24 cellular contexts compared by ENCODE assay signal in genomic region chr6:71400852-71401251, GRCh38.
DNase-seq lines count a peak whose midpoint lies in the region; ATAC-seq and TF ChIP-seq lines count a peak whose summit lies in the region.
"Had no signal": no experiment of that assay in that cellular context is flagged by ENCODE, and none has a peak within 500 bp of the region (broad histone marks: within the 10 kb centered on the region; RNA-seq: fewer than 3 reads in every experiment).

No MANE protein-coding gene starts in this region.

- H3K27me3 ChIP-seq in psoas muscle (ENCODE audit: insufficient read depth in 3 of 3, low read length in 2 of 3): no peaks in the 10 kb centered on the region
- H3K27me3 ChIP-seq: pancreas, vagina had no signal

- TF ChIP-seq CTCF in psoas muscle (IDR thresholded peaks at IDR 0.05): no peak

- H3K36me3 ChIP-seq in psoas muscle (ENCODE audit: insufficient read depth in 1 of 2, low read depth in 1 of 2): peaks cover 0 to 14% of the 10 kb centered on the region in 2 donors
- H3K36me3 ChIP-seq: vagina had no signal

- H3K4me3 ChIP-seq in psoas muscle: no peak overlapping the region
- H3K4me3 ChIP-seq: thoracic aorta, vagina had no signal

- intact Hi-C loops in psoas muscle (cut with DNase I): no loop called here

- peaks cover 64% of the 10 kb centered on the region for H3K4me1 ChIP-seq in psoas muscle
- H3K4me1 ChIP-seq: vagina had no signal

- ATAC-seq in psoas muscle: no peak
- ATAC-seq: activated T-cell treated with anti-CD3 and anti-CD28 coated beads, Interleukin-2, amount 50 U/mL, for 72 hours; natural killer cell treated with Interleukin-12 subunit alpha and Interleukin-12 subunit beta and Interleukin-15 and Interleukin-18, amount 100 ng/mL, for 72 hours; pancreas; right cardiac atrium had no signal

- DNase-seq in EL (peak; percentile 44), NCI-H460 (ENCODE audit: extremely low read depth, low read depth) (peak; percentile 34), dermis blood vessel endothelial cell (peak; percentile 41), psoas muscle (no peak), activated gamma-delta T cell treated with Interleukin-2 at 50 U/mL for 16 hours (no peak), DMS53 (lab: John Stamatoyannopoulos, UW) (no peak), SHP77 treated with DMSO at 0.1 percent for 48 hours (lab: John Stamatoyannopoulos, UW) (no peak)
- no peak for DNase-seq in activated CD8-positive, alpha-beta memory T cell treated with anti-CD3 and anti-CD28 coated beads, Interleukin-2, amount 50 U/mL, for 48 hours
- DNase-seq: activated CD4-positive, alpha-beta T cell treated with anti-CD3 and anti-CD28 coated beads, Interleukin-2, amount 10 ng/mL, durations not matched to agents 7 days and 5 days; activated naive CD4-positive, alpha-beta T cell treated with anti-CD3 and anti-CD28 coated beads, Interleukin-2, amount 10 ng/mL, durations not matched to agents 7 days and 5 days; activated T-cell treated with anti-CD3 and anti-CD28 coated beads, Interleukin-2, amount 50 U/mL, for 72 hours; caudate nucleus; midbrain; NCI-H187; NCI-H526; pancreas; right cardiac atrium; stimulated activated CD4-positive, alpha-beta T cell treated with anti-CD3 and anti-CD28 coated beads, Interleukin-12 subunit alpha, Interleukin-12 subunit beta, amount 100 ng/mL, for 4 hours; stimulated activated CD4-positive, alpha-beta T cell treated with anti-CD3 and anti-CD28 coated beads, Interleukin-4, amount 100 ng/mL, for 24 hours; stimulated activated naive CD4-positive, alpha-beta T cell treated with Interleukin-2 at 50 U/mL for 16 hours had no signal

- peak overlapping the region; percentile 42 for H3K27ac ChIP-seq in psoas muscle
- H3K27ac ChIP-seq: RWPE1, thoracic aorta, vagina had no signal

- H3K9me3 ChIP-seq in psoas muscle: no peaks in the 10 kb centered on the region
- H3K9me3 ChIP-seq: pancreas, thoracic aorta, vagina had no signal

Comparison
In these comparisons a context has a peak if more than half of its experiments do, and no peak if none do; other contexts are left out.
1. DNase-seq: peak in EL (single experiment), NCI-H460 (single experiment) and dermis blood vessel endothelial cell (single experiment); none in psoas muscle (0 of 2), activated CD8-positive, alpha-beta memory T cell treated with anti-CD3 and anti-CD28 coated beads, Interleukin-2, amount 50 U/mL, for 48 hours (single experiment), activated gamma-delta T cell treated with Interleukin-2 at 50 U/mL for 16 hours (single experiment), DMS53 (single experiment) and SHP77 treated with DMSO at 0.1 percent for 48 hours (single experiment).